In the genomic region with DNA sequence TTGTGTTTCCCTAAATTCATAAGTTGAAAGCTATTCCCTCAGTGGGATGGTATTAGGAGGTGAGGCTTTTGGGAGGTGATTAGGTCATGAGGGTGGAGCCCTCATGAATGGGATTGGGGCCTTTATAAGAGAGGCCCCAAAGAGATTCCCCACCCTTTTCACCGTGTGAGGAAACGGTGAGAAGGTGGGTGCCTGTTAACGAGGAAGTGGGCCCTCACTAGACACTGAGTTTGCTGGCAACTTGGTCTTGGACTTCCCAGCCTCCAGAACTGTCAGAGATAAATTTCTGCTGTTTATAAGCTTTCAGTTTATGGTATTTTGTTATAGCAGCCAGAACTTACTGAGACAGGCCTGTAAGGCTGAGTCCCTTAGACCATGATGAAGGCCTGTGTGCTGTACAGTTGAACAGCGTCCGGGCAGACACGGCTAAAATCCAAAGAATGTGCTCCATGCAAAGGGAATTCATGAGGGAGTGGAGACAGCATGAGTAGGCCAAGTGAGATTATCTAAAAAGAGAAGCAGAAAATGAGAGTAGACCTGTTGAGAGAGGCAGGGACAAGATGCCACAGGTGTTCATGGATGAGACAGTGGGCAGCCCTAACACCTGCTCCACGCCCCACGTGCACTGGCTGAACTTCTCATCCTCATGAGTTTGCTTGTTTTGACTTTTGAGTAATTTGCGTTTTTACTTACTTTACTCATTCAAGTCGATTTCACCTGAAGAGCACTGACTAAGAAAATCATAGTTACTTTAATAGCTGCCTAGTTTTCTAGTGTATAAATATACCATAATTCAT, we compare ENCODE assay signal across 22 cellular contexts.
A peak's percentile ranks its signal among the peaks of the same experiment; 100 is the strongest.
DNase-seq lines count a peak whose midpoint lies in the region; ATAC-seq and TF ChIP-seq lines count a peak whose summit lies in the region.
"Had no signal": no experiment of that assay in that cellular context is flagged by ENCODE, and none has a peak within 500 bp of the region (broad histone marks: within the 10 kb centered on the region; RNA-seq: fewer than 3 reads in every experiment).

No MANE protein-coding gene starts in this region.

- H3K9ac ChIP-seq in SU-DHL-6 (ENCODE audit: low read length): peak overlapping the region; percentile 10; the same call in 1 of the 2 replicates
- H3K9ac ChIP-seq in mesendoderm (ENCODE audit: low read length): no peak overlapping the region
- H3K9ac ChIP-seq: GM23248 had no signal

- no peak for TF ChIP-seq EP300 in ovary (IDR thresholded peaks at IDR 0.05)

- 89 to 95% (median 95%) methylated on average over 10 of the region's 10 CpGs for WGBS in ovary, 3 donors
- no CpG with 5 or more reads among the region's 10 CpGs for WGBS in mesendoderm (ENCODE audit: extremely low coverage, insufficient coverage, low lambda C conversion rate)

- H3K4me3 Mint-ChIP-seq in naive thymus-derived CD8-positive, alpha-beta T cell: peak overlapping the region in 3 of 10 donors; percentile 8 to 65 (median 39)
- no peak overlapping the region for H3K4me3 Mint-ChIP-seq in progenitor cell of endocrine pancreas (ENCODE audit: low read depth)
- H3K4me3 Mint-ChIP-seq: HFFc6; stimulated activated naive CD8-positive, alpha-beta T cell treated with anti-CD3 and anti-CD28 coated beads, Interleukin-15, Interleukin-2, amounts not matched to agents 100 ng/mL and 50 ng/mL, for 24 hours; WTC11 had no signal

- H2BK5ac ChIP-seq in mesendoderm (ENCODE audit: low read length): no peak overlapping the region

- no peak overlapping the region for H3K4ac ChIP-seq in mesendoderm (ENCODE audit: low read depth, low read length)

- peak overlapping the region; percentile 44 for H3K4me3 ChIP-seq in DOHH2 (ENCODE audit: low read length)
- no peak overlapping the region for H3K4me3 ChIP-seq in SU-DHL-6 (ENCODE audit: insufficient read depth, low read length, poor library complexity, severe bottlenecking)
- H3K4me3 ChIP-seq in ovary: no peak overlapping the region
- no peak overlapping the region for H3K4me3 ChIP-seq in mesendoderm (ENCODE audit: low read length)
- H3K4me3 ChIP-seq: adrenal gland, GM23248, left lung had no signal

- H2AFZ ChIP-seq in SU-DHL-6 (ENCODE audit: low read depth, low read length, severe bottlenecking): no peak overlapping the region
- H2AFZ ChIP-seq: GM23248 had no signal

- H2AK5ac ChIP-seq in mesendoderm (ENCODE audit: low read length): no peak overlapping the region

- H4K5ac ChIP-seq in mesendoderm (ENCODE audit: low read length): no peak overlapping the region

- H4K8ac ChIP-seq in mesendoderm (ENCODE audit: low read depth, low read length): no peak overlapping the region

- H2BK120ac ChIP-seq in mesendoderm (ENCODE audit: low read depth, low read length): no peak overlapping the region

- TF ChIP-seq CTCF in DOHH2 (IDR thresholded peaks at IDR 0.05; ENCODE audit: low read depth, low read length, poor library complexity, severe bottlenecking) (no peak), SU-DHL-6 (IDR thresholded peaks at IDR 0.05; ENCODE audit: insufficient read depth, low read length, poor library complexity, severe bottlenecking) (no peak), ovary (IDR thresholded peaks at IDR 0.05) (no peak), progenitor cell of endocrine pancreas (IDR thresholded peaks at IDR 0.05; ENCODE audit: unreplicated experiment) (no peak)

- peaks cover 28 to 80% (median 60%) of the 10 kb centered on the region in 4 donors for H3K4me1 Mint-ChIP-seq in naive thymus-derived CD8-positive, alpha-beta T cell
- peaks cover 4% of the 10 kb centered on the region for H3K4me1 Mint-ChIP-seq in progenitor cell of endocrine pancreas (ENCODE audit: low read depth)

- H3K27me3 Mint-ChIP-seq in naive thymus-derived CD8-positive, alpha-beta T cell: no peaks in the 10 kb centered on the region
- peaks cover 15% of the 10 kb centered on the region for H3K27me3 Mint-ChIP-seq in progenitor cell of endocrine pancreas
- H3K27me3 Mint-ChIP-seq: stimulated activated naive CD8-positive, alpha-beta T cell treated with anti-CD3 and anti-CD28 coated beads, Interleukin-15, Interleukin-2, amounts not matched to agents 100 ng/mL and 50 ng/mL, for 24 hours had no signal

- intact Hi-C loops in ovary (cut with DNase I): no loop called here

- no peak for TF ChIP-seq POLR2A in ovary (IDR thresholded peaks at IDR 0.05)

- H3F3A ChIP-seq in DOHH2 (ENCODE audit: control insufficient read depth, insufficient read depth) (peaks cover 64% of the 10 kb centered on the region), SU-DHL-6 (ENCODE audit: insufficient read depth) (peaks cover 74% of the 10 kb centered on the region)

- DNase-seq in naive thymus-derived CD8-positive, alpha-beta T cell: no peak
- DNase-seq in Ammon's horn (ENCODE audit: low spot score): no peak
- no peak for DNase-seq in ovary
- no peak for DNase-seq in progenitor cell of endocrine pancreas (ENCODE audit: low spot score, unreplicated experiment)
- no peak for DNase-seq in mesendoderm
- DNase-seq: activated naive CD4-positive, alpha-beta T cell treated with Interleukin-2 at 50 U/mL for 16 hours; adrenal gland; effector CD4-positive, alpha-beta T cell; GM23248; HFFc6; left lung; NCI-H1417 treated with DMSO at 0.1 percent for 48 hours; NCI-H2081 treated with DMSO at 0.1 percent for 48 hours; NCI-H345; T1000 had no signal

- H3K23ac ChIP-seq in mesendoderm (ENCODE audit: low read length): no peak overlapping the region

- no peaks in the 10 kb centered on the region for H3K79me1 ChIP-seq in mesendoderm (ENCODE audit: low read length)

- H3K27ac Mint-ChIP-seq in naive thymus-derived CD8-positive, alpha-beta T cell: peak overlapping the region in 8 of 10 donors; percentile 41 to 100 (median 76)
- no peak overlapping the region for H3K27ac Mint-ChIP-seq in progenitor cell of endocrine pancreas
- H3K27ac Mint-ChIP-seq: HFFc6; stimulated activated naive CD8-positive, alpha-beta T cell treated with anti-CD3 and anti-CD28 coated beads, Interleukin-15, Interleukin-2, amounts not matched to agents 100 ng/mL and 50 ng/mL, for 24 hours; WTC11 had no signal

- H3K79me2 ChIP-seq in DOHH2 (ENCODE audit: control insufficient read depth, low read length) (no peaks in the 10 kb centered on the region), SU-DHL-6 (ENCODE audit: insufficient read depth, low read length) (no peaks in the 10 kb centered on the region), mesendoderm (ENCODE audit: control insufficient read depth, insufficient read depth, low read length) (no peaks in the 10 kb centered on the region)

- H3K27ac ChIP-seq in DOHH2 (ENCODE audit: low read depth, low read length): peak overlapping the region; percentile 99
- H3K27ac ChIP-seq in SU-DHL-6 (ENCODE audit: low read depth, low read length): peak overlapping the region; percentile 95
- H3K27ac ChIP-seq in ovary: no peak overlapping the region
- H3K27ac ChIP-seq in mesendoderm (ENCODE audit: low read depth, low read length): no peak overlapping the region
- H3K27ac ChIP-seq: adrenal gland, epithelial cell of prostate, GM23248, left lung had no signal

- H3K56ac ChIP-seq in mesendoderm (ENCODE audit: low read length): no peak overlapping the region

- H3K27me3 ChIP-seq in DOHH2 (ENCODE audit: control insufficient read depth, low read length) (no peaks in the 10 kb centered on the region), SU-DHL-6 (ENCODE audit: low read length) (no peaks in the 10 kb centered on the region), ovary (no peaks in the 10 kb centered on the region), mesendoderm (ENCODE audit: insufficient read depth, low read length, poor library complexity) (no peaks in the 10 kb centered on the region)
- H3K27me3 ChIP-seq: adrenal gland had no signal

- H3K36me3 Mint-ChIP-seq in naive thymus-derived CD8-positive, alpha-beta T cell: peaks cover 0 to 2% (median 0%) of the 10 kb centered on the region in 3 donors
- H3K36me3 Mint-ChIP-seq in progenitor cell of endocrine pancreas (ENCODE audit: insufficient read depth): no peaks in the 10 kb centered on the region
- H3K36me3 Mint-ChIP-seq: WTC11 had no signal

- H3K9me2 ChIP-seq in DOHH2 (replicated peaks; ENCODE audit: control insufficient read depth, low read length): no peaks in the 10 kb centered on the region
- no peaks in the 10 kb centered on the region for H3K9me2 ChIP-seq in SU-DHL-6 (replicated peaks; ENCODE audit: insufficient read depth, low read length)

- H3K36me3 ChIP-seq in DOHH2 (ENCODE audit: control insufficient read depth, low read length): peaks cover 7% of the 10 kb centered on the region
- no peaks in the 10 kb centered on the region for H3K36me3 ChIP-seq in SU-DHL-6 (ENCODE audit: low read length)
- H3K36me3 ChIP-seq in ovary: no peaks in the 10 kb centered on the region
- no peaks in the 10 kb centered on the region for H3K36me3 ChIP-seq in mesendoderm (ENCODE audit: control insufficient read depth, insufficient read depth, low read length)
- H3K36me3 ChIP-seq: adrenal gland, left lung had no signal

- H3K4me1 ChIP-seq in DOHH2 (ENCODE audit: control insufficient read depth, low read length) (peaks cover 99% of the 10 kb centered on the region), ovary (ENCODE audit: insufficient read depth) (peaks cover 1% of the 10 kb centered on the region), mesendoderm (ENCODE audit: control insufficient read depth, low read depth, low read length) (no peaks in the 10 kb centered on the region)

- H3K9me3 Mint-ChIP-seq in naive thymus-derived CD8-positive, alpha-beta T cell: no peaks in the 10 kb centered on the region
- H3K9me3 Mint-ChIP-seq in progenitor cell of endocrine pancreas (ENCODE audit: low read depth): no peaks in the 10 kb centered on the region
- H3K9me3 Mint-ChIP-seq: IgD-negative memory B cell; stimulated activated naive CD8-positive, alpha-beta T cell treated with anti-CD3 and anti-CD28 coated beads, Interleukin-15, Interleukin-2, amounts not matched to agents 100 ng/mL and 50 ng/mL, for 24 hours had no signal

- H3K4me2 ChIP-seq in DOHH2 (ENCODE audit: low read length) (peak overlapping the region; percentile 88), SU-DHL-6 (ENCODE audit: low read depth, low read length, poor library complexity, severe bottlenecking) (peak overlapping the region; percentile 70), mesendoderm (ENCODE audit: low read length) (no peak overlapping the region)

- no peak overlapping the region for H3K18ac ChIP-seq in mesendoderm (ENCODE audit: low read length)

- ATAC-seq in HG02870 (IDR thresholded peaks at IDR 0.05; ENCODE audit: unreplicated experiment): peak; percentile 42
- no peak for ATAC-seq in naive thymus-derived CD8-positive, alpha-beta T cell
- ATAC-seq: left lung, WTC11 had no signal

- no peaks in the 10 kb centered on the region for H4K20me1 ChIP-seq in DOHH2 (ENCODE audit: control insufficient read depth, insufficient read depth, low read depth, low read length)
- no peaks in the 10 kb centered on the region for H4K20me1 ChIP-seq in SU-DHL-6 (ENCODE audit: low read depth, low read length)

- H2BK15ac ChIP-seq in mesendoderm (replicated peaks; ENCODE audit: low read depth): no peak overlapping the region

- peaks cover 4% of the 10 kb centered on the region; the same call in 1 of the 2 replicates for H3K9me3 ChIP-seq in DOHH2 (ENCODE audit: control insufficient read depth, insufficient read depth, low read length)
- no peaks in the 10 kb centered on the region for H3K9me3 ChIP-seq in SU-DHL-6 (ENCODE audit: insufficient read depth, low read length)
- H3K9me3 ChIP-seq in ovary: no peaks in the 10 kb centered on the region
- H3K9me3 ChIP-seq: adrenal gland, left lung had no signal

- POLR2A ChIA-PET in naive thymus-derived CD8-positive, alpha-beta T cell (lab: Charles Lee): no interaction called here

Comparison
In these comparisons a context has a peak if more than half of its experiments do, and no peak if none do; other contexts are left out.
1. H3K27ac ChIP-seq: peak in DOHH2 (single experiment) and SU-DHL-6 (single experiment); none in ovary (0 of 2) and mesendoderm (single experiment).